1 cellular context compared by ENCODE assay signal in the genomic region with DNA sequence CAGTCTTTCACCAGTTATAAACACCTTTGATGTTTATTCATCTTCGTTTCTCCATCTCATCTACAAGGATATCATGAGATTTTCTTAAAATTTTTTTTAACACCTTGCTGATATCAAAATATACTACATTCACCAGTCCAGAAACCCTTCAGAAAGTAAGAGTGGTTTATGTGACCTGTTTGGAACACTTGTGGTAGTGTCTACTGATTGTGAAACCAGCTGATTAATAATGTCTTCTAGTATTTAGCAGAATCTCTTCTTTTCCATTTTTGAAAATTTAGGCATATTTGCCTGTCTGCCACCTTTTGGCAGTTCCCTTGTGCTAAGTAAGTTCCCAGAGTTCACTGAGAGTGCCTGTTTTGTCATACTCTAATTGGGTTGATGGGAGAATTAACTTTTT.
TF ChIP-seq lines count a peak whose summit lies in the region.

No MANE protein-coding gene starts in this region.

TF ChIP-seq in GM23338, 12 proteins besides CTCF, POLR2A, EP300 and RAD21 (continued from another document):
- TF ChIP-seq ZNF114 (CRISPR knock-in tag; IDR thresholded peaks at IDR 0.05) (no peak), EZH2phosphoT487 (IDR thresholded peaks at IDR 0.05; ENCODE audit: unreplicated experiment) (no peak)
- TF ChIP-seq, protein P1, sequence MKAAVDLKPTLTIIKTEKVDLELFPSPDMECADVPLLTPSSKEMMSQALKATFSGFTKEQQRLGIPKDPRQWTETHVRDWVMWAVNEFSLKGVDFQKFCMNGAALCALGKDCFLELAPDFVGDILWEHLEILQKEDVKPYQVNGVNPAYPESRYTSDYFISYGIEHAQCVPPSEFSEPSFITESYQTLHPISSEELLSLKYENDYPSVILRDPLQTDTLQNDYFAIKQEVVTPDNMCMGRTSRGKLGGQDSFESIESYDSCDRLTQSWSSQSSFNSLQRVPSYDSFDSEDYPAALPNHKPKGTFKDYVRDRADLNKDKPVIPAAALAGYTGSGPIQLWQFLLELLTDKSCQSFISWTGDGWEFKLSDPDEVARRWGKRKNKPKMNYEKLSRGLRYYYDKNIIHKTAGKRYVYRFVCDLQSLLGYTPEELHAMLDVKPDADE (IDR thresholded peaks at IDR 0.05) = no peak
- TF ChIP-seq, protein P2, sequence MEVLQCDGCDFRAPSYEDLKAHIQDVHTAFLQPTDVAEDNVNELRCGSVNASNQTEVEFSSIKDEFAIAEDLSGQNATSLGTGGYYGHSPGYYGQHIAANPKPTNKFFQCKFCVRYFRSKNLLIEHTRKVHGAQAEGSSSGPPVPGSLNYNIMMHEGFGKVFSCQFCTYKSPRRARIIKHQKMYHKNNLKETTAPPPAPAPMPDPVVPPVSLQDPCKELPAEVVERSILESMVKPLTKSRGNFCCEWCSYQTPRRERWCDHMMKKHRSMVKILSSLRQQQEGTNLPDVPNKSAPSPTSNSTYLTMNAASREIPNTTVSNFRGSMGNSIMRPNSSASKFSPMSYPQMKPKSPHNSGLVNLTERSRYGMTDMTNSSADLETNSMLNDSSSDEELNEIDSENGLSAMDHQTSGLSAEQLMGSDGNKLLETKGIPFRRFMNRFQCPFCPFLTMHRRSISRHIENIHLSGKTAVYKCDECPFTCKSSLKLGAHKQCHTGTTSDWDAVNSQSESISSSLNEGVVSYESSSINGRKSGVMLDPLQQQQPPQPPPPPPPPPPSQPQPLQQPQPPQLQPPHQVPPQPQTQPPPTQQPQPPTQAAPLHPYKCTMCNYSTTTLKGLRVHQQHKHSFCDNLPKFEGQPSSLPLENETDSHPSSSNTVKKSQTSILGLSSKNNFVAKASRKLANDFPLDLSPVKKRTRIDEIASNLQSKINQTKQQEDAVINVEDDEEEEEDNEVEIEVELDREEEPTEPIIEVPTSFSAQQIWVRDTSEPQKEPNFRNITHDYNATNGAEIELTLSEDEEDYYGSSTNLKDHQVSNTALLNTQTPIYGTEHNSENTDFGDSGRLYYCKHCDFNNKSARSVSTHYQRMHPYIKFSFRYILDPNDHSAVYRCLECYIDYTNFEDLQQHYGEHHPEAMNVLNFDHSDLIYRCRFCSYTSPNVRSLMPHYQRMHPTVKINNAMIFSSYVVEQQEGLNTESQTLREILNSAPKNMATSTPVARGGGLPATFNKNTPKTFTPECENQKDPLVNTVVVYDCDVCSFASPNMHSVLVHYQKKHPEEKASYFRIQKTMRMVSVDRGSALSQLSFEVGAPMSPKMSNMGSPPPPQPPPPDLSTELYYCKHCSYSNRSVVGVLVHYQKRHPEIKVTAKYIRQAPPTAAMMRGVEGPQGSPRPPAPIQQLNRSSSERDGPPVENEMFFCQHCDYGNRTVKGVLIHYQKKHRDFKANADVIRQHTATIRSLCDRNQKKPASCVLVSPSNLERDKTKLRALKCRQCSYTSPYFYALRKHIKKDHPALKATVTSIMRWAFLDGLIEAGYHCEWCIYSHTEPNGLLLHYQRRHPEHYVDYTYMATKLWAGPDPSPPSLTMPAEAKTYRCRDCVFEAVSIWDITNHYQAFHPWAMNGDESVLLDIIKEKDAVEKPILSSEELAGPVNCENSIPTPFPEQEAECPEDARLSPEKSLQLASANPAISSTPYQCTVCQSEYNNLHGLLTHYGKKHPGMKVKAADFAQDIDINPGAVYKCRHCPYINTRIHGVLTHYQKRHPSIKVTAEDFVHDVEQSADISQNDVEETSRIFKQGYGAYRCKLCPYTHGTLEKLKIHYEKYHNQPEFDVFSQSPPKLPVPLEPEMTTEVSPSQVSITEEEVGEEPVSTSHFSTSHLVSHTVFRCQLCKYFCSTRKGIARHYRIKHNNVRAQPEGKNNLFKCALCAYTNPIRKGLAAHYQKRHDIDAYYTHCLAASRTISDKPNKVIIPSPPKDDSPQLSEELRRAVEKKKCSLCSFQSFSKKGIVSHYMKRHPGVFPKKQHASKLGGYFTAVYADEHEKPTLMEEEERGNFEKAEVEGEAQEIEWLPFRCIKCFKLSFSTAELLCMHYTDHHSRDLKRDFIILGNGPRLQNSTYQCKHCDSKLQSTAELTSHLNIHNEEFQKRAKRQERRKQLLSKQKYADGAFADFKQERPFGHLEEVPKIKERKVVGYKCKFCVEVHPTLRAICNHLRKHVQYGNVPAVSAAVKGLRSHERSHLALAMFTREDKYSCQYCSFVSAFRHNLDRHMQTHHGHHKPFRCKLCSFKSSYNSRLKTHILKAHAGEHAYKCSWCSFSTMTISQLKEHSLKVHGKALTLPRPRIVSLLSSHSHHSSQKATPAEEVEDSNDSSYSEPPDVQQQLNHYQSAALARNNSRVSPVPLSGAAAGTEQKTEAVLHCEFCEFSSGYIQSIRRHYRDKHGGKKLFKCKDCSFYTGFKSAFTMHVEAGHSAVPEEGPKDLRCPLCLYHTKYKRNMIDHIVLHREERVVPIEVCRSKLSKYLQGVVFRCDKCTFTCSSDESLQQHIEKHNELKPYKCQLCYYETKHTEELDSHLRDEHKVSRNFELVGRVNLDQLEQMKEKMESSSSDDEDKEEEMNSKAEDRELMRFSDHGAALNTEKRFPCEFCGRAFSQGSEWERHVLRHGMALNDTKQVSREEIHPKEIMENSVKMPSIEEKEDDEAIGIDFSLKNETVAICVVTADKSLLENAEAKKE (CRISPR knock-in tag; IDR thresholded peaks at IDR 0.05) = no peak
